ENCODE assay signal across 8 cellular contexts in genomic region chr19:58514564-58515020, GRCh38. TPM values are rescaled to one million over a fixed set of nuclear protein-coding genes. Genes with fewer than 3 reads are reported as not detected.
DNase-seq lines count a peak whose midpoint lies in the region; ATAC-seq and TF ChIP-seq lines count a peak whose summit lies in the region.

No MANE protein-coding gene starts in this region.

- H3K4me1 ChIP-seq in subcutaneous abdominal adipose tissue (ENCODE audit: control insufficient read depth in 5 of 5, insufficient read depth in 5 of 5, low read length in 5 of 5) = peaks cover 10 to 48% (median 39%) of the 10 kb centered on the region in 5 donors

- peaks cover 16% of the 10 kb centered on the region in 2 donors for H3K36me3 Mint-ChIP-seq in activated naive CD4-positive, alpha-beta T cell treated with anti-CD3 and anti-CD28 coated beads, Interleukin-2, amount 50 U/mL, for 72 hours
- peaks cover 0 to 5% (median 4%) of the 10 kb centered on the region in 3 donors for H3K36me3 Mint-ChIP-seq in immature natural killer cell

- H3K4me1 Mint-ChIP-seq in immature natural killer cell = peaks cover 23 to 35% of the 10 kb centered on the region in 2 donors

- no peaks in the 10 kb centered on the region for H3K9me3 Mint-ChIP-seq in activated naive CD4-positive, alpha-beta T cell treated with anti-CD3 and anti-CD28 coated beads, Interleukin-2, amount 50 U/mL, for 72 hours
- no peaks in the 10 kb centered on the region for H3K9me3 Mint-ChIP-seq in immature natural killer cell

- H3K27ac ChIP-seq in subcutaneous abdominal adipose tissue (ENCODE audit: low read depth, low read length) = no peak overlapping the region

- H3K27me3 ChIP-seq in subcutaneous abdominal adipose tissue (ENCODE audit: control insufficient read depth in 5 of 5, insufficient read depth in 4 of 5, low read length in 5 of 5) = no peaks in the 10 kb centered on the region

- H3K4me3 ChIP-seq in subcutaneous abdominal adipose tissue (ENCODE audit: low read depth in 1 of 5, low read length in 5 of 5) = peak overlapping the region in 4 of 5 donors; percentile 23 to 63 (median 53)

- H3K4me3 Mint-ChIP-seq in immature natural killer cell = peak overlapping the region; percentile 54 to 83 (median 81)

- H3K27me3 Mint-ChIP-seq in immature natural killer cell (ENCODE audit: low read depth in 3 of 3) = peaks cover 4 to 14% (median 9%) of the 10 kb centered on the region in 3 donors

- peak overlapping the region in 3 of 5 donors; percentile 2 to 69 (median 34) for H3K9ac ChIP-seq in subcutaneous abdominal adipose tissue (ENCODE audit: low read length in 5 of 5)

- no peak for TF ChIP-seq POLR2A in erythroblast (IDR thresholded peaks at IDR 0.05; ENCODE audit: low read length)

- peaks cover 0 to 25% (median 20%) of the 10 kb centered on the region in 5 donors for H3K36me3 ChIP-seq in subcutaneous abdominal adipose tissue (ENCODE audit: control insufficient read depth in 5 of 5, insufficient read depth in 5 of 5, low read length in 5 of 5)

- H3K27ac Mint-ChIP-seq in activated naive CD4-positive, alpha-beta T cell treated with anti-CD3 and anti-CD28 coated beads, Interleukin-2, amount 50 U/mL, for 72 hours = peak overlapping the region; percentile 88 to 89
- H3K27ac Mint-ChIP-seq in immature natural killer cell = peak overlapping the region in 5 of 6 donors; percentile 40 to 79 (median 62)

- H3K9me3 ChIP-seq in subcutaneous abdominal adipose tissue (ENCODE audit: control insufficient read depth in 5 of 5, low read length in 5 of 5) = no peaks in the 10 kb centered on the region

- no peak for ATAC-seq in activated naive CD4-positive, alpha-beta T cell treated with anti-CD3 and anti-CD28 coated beads, Interleukin-2, amount 50 U/mL, for 72 hours

- DNase-seq in activated CD8-positive, alpha-beta memory T cell treated with anti-CD3 and anti-CD28 coated beads for 24 hours = peak; percentile 70
- DNase-seq in activated CD8-positive, alpha-beta memory T cell treated with anti-CD3 and anti-CD28 coated beads, Interleukin-2, amount 50 U/mL, for 4 hours = no peak
- DNase-seq in activated naive CD4-positive, alpha-beta T cell treated with anti-CD3 and anti-CD28 coated beads, Interleukin-2, amount 50 U/mL, for 72 hours (ENCODE audit: low spot score in 2 of 2) = no peak
- DNase-seq in immature natural killer cell = no peak
- DNase-seq in NCI-H187 treated with DMSO at 0.1 percent for 48 hours (lab: John Stamatoyannopoulos, UW) = no peak
- DNase-seq in DMS153 (lab: John Stamatoyannopoulos, UW) = no peak
- DNase-seq in erythroblast (lab: John Stamatoyannopoulos, UW) = no peak

RNA-seq across cellular contexts. Expression of gene SLC27A5, which starts 2.8 kb away (rescaled TPM):
- 10 to 100 TPM; 10.2 to 21.4 TPM for total RNA-seq in activated naive CD4-positive, alpha-beta T cell treated with anti-CD3 and anti-CD28 coated beads, Interleukin-2, amount 50 U/mL, for 72 hours
- polyA plus RNA-seq in immature natural killer cell = 10 to 100 TPM in 2 of 3 donors, 1 to 10 TPM in 1; 7.6 to 23.7 (median 14.8) TPM

RNA-seq across cellular contexts. Expression of gene ZBTB45, which starts 5.0 kb away (rescaled TPM):
- 10 to 100 TPM in 1 of 2 donors, 1 to 10 TPM in 1; 7.9 to 12.2 TPM for total RNA-seq in activated naive CD4-positive, alpha-beta T cell treated with anti-CD3 and anti-CD28 coated beads, Interleukin-2, amount 50 U/mL, for 72 hours
- polyA plus RNA-seq in immature natural killer cell = 1 to 10 TPM; 2.8 to 7.2 (median 3.4) TPM

RNA-seq across cellular contexts. Expression of gene TRIM28, which starts 29.3 kb away (rescaled TPM):
- total RNA-seq in activated naive CD4-positive, alpha-beta T cell treated with anti-CD3 and anti-CD28 coated beads, Interleukin-2, amount 50 U/mL, for 72 hours = 100 to 1,000 TPM; 446 to 497 TPM
- polyA plus RNA-seq in immature natural killer cell = 10 to 100 TPM; 34.3 to 36.3 (median 35.7) TPM

RNA-seq across cellular contexts. Expression of gene ZNF446, which starts 38.4 kb away (rescaled TPM):
- total RNA-seq in activated naive CD4-positive, alpha-beta T cell treated with anti-CD3 and anti-CD28 coated beads, Interleukin-2, amount 50 U/mL, for 72 hours = 1 to 10 TPM; 4.8 to 5.0 TPM
- 1 to 10 TPM; 2.3 to 3.6 (median 2.5) TPM for polyA plus RNA-seq in immature natural killer cell

RNA-seq across cellular contexts. Expression of gene CHMP2A, which starts 40.3 kb away (rescaled TPM):
- total RNA-seq in activated naive CD4-positive, alpha-beta T cell treated with anti-CD3 and anti-CD28 coated beads, Interleukin-2, amount 50 U/mL, for 72 hours = 100 to 1,000 TPM; 112 to 114 TPM
- polyA plus RNA-seq in immature natural killer cell = 100 to 1,000 TPM; 210 to 265 (median 231) TPM
